In the genomic region with DNA sequence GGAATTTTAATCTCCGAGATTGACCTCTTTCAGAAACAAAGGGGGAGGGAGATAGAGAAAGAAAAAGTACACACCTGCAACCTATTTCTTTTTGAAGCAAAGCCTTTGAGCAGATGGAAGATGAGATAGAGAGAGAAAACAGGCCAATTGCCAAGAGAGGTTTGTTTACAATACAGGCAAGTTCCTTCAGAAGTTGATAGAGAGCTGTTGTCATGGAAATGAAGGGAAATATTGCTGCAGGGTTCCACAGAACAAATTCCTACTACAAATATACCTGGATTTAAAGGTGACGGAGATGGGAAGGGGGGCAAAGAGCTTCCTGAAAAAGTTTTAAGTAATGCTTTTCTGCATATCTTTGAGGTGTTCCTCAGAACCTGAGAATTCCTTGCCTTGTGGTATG, we compare ENCODE assay signal across 14 cellular contexts.
A peak's percentile ranks its signal among the peaks of the same experiment; 100 is the strongest.
DNase-seq lines count a peak whose midpoint lies in the region; ATAC-seq lines count a peak whose summit lies in the region.
"Had no signal": no experiment of that assay in that cellular context is flagged by ENCODE, and none has a peak within 500 bp of the region (broad histone marks: within the 10 kb centered on the region; RNA-seq: fewer than 3 reads in every experiment).

No MANE protein-coding gene starts in this region.

- no peaks in the 10 kb centered on the region for H3K9me3 ChIP-seq in thymus (ENCODE audit: control insufficient read depth)

- H3K27me3 ChIP-seq in thymus (ENCODE audit: control insufficient read depth, insufficient read depth), result no peaks in the 10 kb centered on the region

- H3K36me3 ChIP-seq in thymus (ENCODE audit: control insufficient read depth, insufficient read depth), result no peaks in the 10 kb centered on the region

- peaks cover 16% of the 10 kb centered on the region for H3K4me1 ChIP-seq in thymus (ENCODE audit: control insufficient read depth, insufficient read depth, low read length)

- no peak for ATAC-seq in HG02852 (IDR thresholded peaks at IDR 0.05; ENCODE audit: unreplicated experiment)
- ATAC-seq: stimulated activated effector memory CD8-positive, alpha-beta T cell treated with anti-CD3 and anti-CD28 coated beads, Interleukin-12 subunit alpha, Interleukin-12 subunit beta, amount 100 ng/mL, for 72 hours had no signal

- peak overlapping the region; percentile 33 for H3K27ac ChIP-seq in thymus (ENCODE audit: low read depth)

- peak overlapping the region; percentile 39 for H3K4me3 ChIP-seq in thymus (ENCODE audit: low read length)

- DNase-seq in NCI-H345 (lab: John Stamatoyannopoulos, UW), result peak; percentile 36
- no peak for DNase-seq in NCI-H345 treated with DMSO at 0.1 percent for 48 hours (lab: John Stamatoyannopoulos, UW; ENCODE audit: unreplicated experiment)
- DNase-seq in amniotic epithelial cell (ENCODE audit: low read depth), result peak; percentile 43
- peak; percentile 54 for DNase-seq in islet precursor cell
- no peak for DNase-seq in AG20443 (ENCODE audit: low spot score)
- DNase-seq in stimulated activated CD4-positive, alpha-beta T cell treated with anti-CD3 and anti-CD28 coated beads, Interleukin-15, amount 100 ng/mL, for 24 hours, result no peak
- DNase-seq: ACHN; activated CD4-positive, alpha-beta T cell treated with anti-CD3 and anti-CD28 coated beads for 1 hour; activated effector memory CD4-positive, alpha-beta T cell treated with anti-CD3 and anti-CD28 coated beads, Interleukin-2, amount 50 U/mL, for 16 hours; cortex of kidney; glutamatergic neuron had no signal

- 31% methylated on average over 2 of the region's 2 CpGs for WGBS in thymus

Comparison
In these comparisons a context has a peak if more than half of its experiments do, and no peak if none do; other contexts are left out.
1. DNase-seq: peak in NCI-H345 (single experiment), amniotic epithelial cell (single experiment) and islet precursor cell (single experiment); none in NCI-H345 treated with DMSO at 0.1 percent for 48 hours (single experiment), AG20443 (single experiment) and stimulated activated CD4-positive, alpha-beta T cell treated with anti-CD3 and anti-CD28 coated beads, Interleukin-15, amount 100 ng/mL, for 24 hours (single experiment).